1 cellular context compared by ENCODE assay signal in genomic region chr7:108569381-108570145, GRCh38.
TF ChIP-seq lines count a peak whose summit lies in the region.

TSS of gene DNAJB9 (plus strand) at chr7:108569874. CDS start at chr7:108571727, 1,853 bp downstream.
TSS of gene THAP5 (minus strand) at chr7:108569706. CDS start at chr7:108569569, 137 bp downstream.

TF ChIP-seq in HepG2, 621 proteins besides CTCF, POLR2A, EP300 and RAD21 (continued from another document and continues in another):
- no peak for TF ChIP-seq NR1H2 (CRISPR knock-in tag; IDR thresholded peaks at IDR 0.05; ENCODE audit: borderline replicate concordance, low read depth)
- TF ChIP-seq, protein P1, sequence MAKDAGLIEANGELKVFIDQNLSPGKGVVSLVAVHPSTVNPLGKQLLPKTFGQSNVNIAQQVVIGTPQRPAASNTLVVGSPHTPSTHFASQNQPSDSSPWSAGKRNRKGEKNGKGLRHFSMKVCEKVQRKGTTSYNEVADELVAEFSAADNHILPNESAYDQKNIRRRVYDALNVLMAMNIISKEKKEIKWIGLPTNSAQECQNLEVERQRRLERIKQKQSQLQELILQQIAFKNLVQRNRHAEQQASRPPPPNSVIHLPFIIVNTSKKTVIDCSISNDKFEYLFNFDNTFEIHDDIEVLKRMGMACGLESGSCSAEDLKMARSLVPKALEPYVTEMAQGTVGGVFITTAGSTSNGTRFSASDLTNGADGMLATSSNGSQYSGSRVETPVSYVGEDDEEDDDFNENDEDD (CRISPR knock-in tag; IDR thresholded peaks at IDR 0.05; ENCODE audit: borderline replicate concordance): peak; percentile 90
- peak; percentile 60; the same call in 1 of the 2 replicates for TF ChIP-seq HOXA5 (CRISPR knock-in tag; IDR thresholded peaks at IDR 0.05)
- TF ChIP-seq, protein P2, sequence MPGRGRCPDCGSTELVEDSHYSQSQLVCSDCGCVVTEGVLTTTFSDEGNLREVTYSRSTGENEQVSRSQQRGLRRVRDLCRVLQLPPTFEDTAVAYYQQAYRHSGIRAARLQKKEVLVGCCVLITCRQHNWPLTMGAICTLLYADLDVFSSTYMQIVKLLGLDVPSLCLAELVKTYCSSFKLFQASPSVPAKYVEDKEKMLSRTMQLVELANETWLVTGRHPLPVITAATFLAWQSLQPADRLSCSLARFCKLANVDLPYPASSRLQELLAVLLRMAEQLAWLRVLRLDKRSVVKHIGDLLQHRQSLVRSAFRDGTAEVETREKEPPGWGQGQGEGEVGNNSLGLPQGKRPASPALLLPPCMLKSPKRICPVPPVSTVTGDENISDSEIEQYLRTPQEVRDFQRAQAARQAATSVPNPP (CRISPR knock-in tag; IDR thresholded peaks at IDR 0.05): peak; percentile 91
- TF ChIP-seq KDM1A (CRISPR knock-in tag; IDR thresholded peaks at IDR 0.05): peak; percentile 43; the same call in 1 of the 2 replicates
- TF ChIP-seq RFX5 (IDR thresholded peaks at IDR 0.05; ENCODE audit: low read depth, low read length): no peak
- TF ChIP-seq DMTF1 (CRISPR knock-in tag; IDR thresholded peaks at IDR 0.05): 0 out of 2 replicates have a peak, but pooled peaks have one; percentile 27
- 0 out of 2 replicates have a peak, but pooled peaks have one; percentile 38 for TF ChIP-seq HNRNPUL1 (IDR thresholded peaks at IDR 0.05; ENCODE audit: low read depth, low read length)
- TF ChIP-seq BCL6 (CRISPR knock-in tag; IDR thresholded peaks at IDR 0.05): peak; percentile 24
- peak; percentile 87 for TF ChIP-seq ZSCAN31 (CRISPR knock-in tag; IDR thresholded peaks at IDR 0.05; ENCODE audit: low read depth)
- peak; percentile 76; the same call in 1 of the 2 replicates for TF ChIP-seq ZNF703 (CRISPR knock-in tag; IDR thresholded peaks at IDR 0.05; ENCODE audit: borderline replicate concordance)
- TF ChIP-seq SP2 (CRISPR knock-in tag; IDR thresholded peaks at IDR 0.05): peak; percentile 83
- 0 out of 2 replicates have a peak, but pooled peaks have one; percentile 67 for TF ChIP-seq ZFP41 (CRISPR knock-in tag; IDR thresholded peaks at IDR 0.05; ENCODE audit: borderline replicate concordance)
- TF ChIP-seq ZNF124 (CRISPR knock-in tag; IDR thresholded peaks at IDR 0.05): peak; percentile 57; the same call in 1 of the 2 replicates
- peak; percentile 86; the same call in 1 of the 2 replicates for TF ChIP-seq ZNF337 (CRISPR knock-in tag; IDR thresholded peaks at IDR 0.05; ENCODE audit: borderline replicate concordance, low read depth)
- TF ChIP-seq ZNF776 (CRISPR knock-in tag; IDR thresholded peaks at IDR 0.05): no peak; the same call in 1 of the 2 replicates
- peak; percentile 98 for TF ChIP-seq ZNF501 (CRISPR knock-in tag; IDR thresholded peaks at IDR 0.05)
- peak; percentile 94 for TF ChIP-seq ZNF136 (CRISPR knock-in tag; IDR thresholded peaks at IDR 0.05; ENCODE audit: low read depth)
- no peak for TF ChIP-seq DNMT1 (CRISPR knock-in tag; IDR thresholded peaks at IDR 0.05)
- TF ChIP-seq ZNF407 (CRISPR knock-in tag; IDR thresholded peaks at IDR 0.05; ENCODE audit: not compliant biosample characterization): peak; percentile 87
- no peak for TF ChIP-seq ZEB1 (IDR thresholded peaks at IDR 0.05; ENCODE audit: insufficient replicate concordance, low read depth)
- peak; percentile 90 for TF ChIP-seq THAP11 (CRISPR knock-in tag; IDR thresholded peaks at IDR 0.05)
- peak; percentile 58; the same call in 1 of the 2 replicates for TF ChIP-seq THRA (CRISPR knock-in tag; IDR thresholded peaks at IDR 0.05; ENCODE audit: borderline replicate concordance)
- peak; percentile 36; the same call in 1 of the 2 replicates for TF ChIP-seq ZNF333 (CRISPR knock-in tag; IDR thresholded peaks at IDR 0.05; ENCODE audit: borderline replicate concordance)
- no peak for TF ChIP-seq ATRX (CRISPR knock-in tag; IDR thresholded peaks at IDR 0.05; ENCODE audit: borderline replicate concordance)
- TF ChIP-seq SMAD1 (CRISPR knock-in tag; IDR thresholded peaks at IDR 0.05; ENCODE audit: borderline replicate concordance, low read depth): no peak
- peak; percentile 89; the same call in 1 of the 2 replicates for TF ChIP-seq ZIK1 (CRISPR knock-in tag; IDR thresholded peaks at IDR 0.05; ENCODE audit: borderline replicate concordance, low read depth)
- TF ChIP-seq TRIM24 (CRISPR knock-in tag; IDR thresholded peaks at IDR 0.05): no peak
- TF ChIP-seq TBP (CRISPR knock-in tag; IDR thresholded peaks at IDR 0.05): no peak
- peak; percentile 56; the same call in 1 of the 2 replicates for TF ChIP-seq CEBPB (IDR thresholded peaks at IDR 0.05; ENCODE audit: borderline replicate concordance, low read depth, low read length)
- TF ChIP-seq HES4 (CRISPR knock-in tag; IDR thresholded peaks at IDR 0.05; ENCODE audit: borderline replicate concordance): peak; percentile 60; the same call in 1 of the 2 replicates
- TF ChIP-seq ZC3H4 (CRISPR knock-in tag; IDR thresholded peaks at IDR 0.05; ENCODE audit: borderline replicate concordance): no peak
- peak; percentile 94; the same call in 1 of the 2 replicates for TF ChIP-seq KLF6 (CRISPR knock-in tag; IDR thresholded peaks at IDR 0.05)
- TF ChIP-seq MAFK (conservative IDR thresholded peaks at IDR 0.05 in 1 of 2, IDR thresholded peaks at IDR 0.05 in 1 of 2; ENCODE audit: low read length in 2 of 2): no peak
- TF ChIP-seq ZNF431 (CRISPR knock-in tag; IDR thresholded peaks at IDR 0.05; ENCODE audit: borderline replicate concordance, low read depth): no peak
- no peak for TF ChIP-seq NCOA5 (CRISPR knock-in tag; IDR thresholded peaks at IDR 0.05)
- TF ChIP-seq, protein P3, sequence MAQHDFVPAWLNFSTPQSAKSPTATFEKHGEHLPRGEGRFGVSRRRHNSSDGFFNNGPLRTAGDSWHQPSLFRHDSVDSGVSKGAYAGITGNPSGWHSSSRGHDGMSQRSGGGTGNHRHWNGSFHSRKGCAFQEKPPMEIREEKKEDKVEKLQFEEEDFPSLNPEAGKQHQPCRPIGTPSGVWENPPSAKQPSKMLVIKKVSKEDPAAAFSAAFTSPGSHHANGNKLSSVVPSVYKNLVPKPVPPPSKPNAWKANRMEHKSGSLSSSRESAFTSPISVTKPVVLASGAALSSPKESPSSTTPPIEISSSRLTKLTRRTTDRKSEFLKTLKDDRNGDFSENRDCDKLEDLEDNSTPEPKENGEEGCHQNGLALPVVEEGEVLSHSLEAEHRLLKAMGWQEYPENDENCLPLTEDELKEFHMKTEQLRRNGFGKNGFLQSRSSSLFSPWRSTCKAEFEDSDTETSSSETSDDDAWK (CRISPR knock-in tag; IDR thresholded peaks at IDR 0.05): no peak
- TF ChIP-seq POLR2G (IDR thresholded peaks at IDR 0.05; ENCODE audit: low read depth, low read length): peak; percentile 93
- TF ChIP-seq ZNF225 (CRISPR knock-in tag; IDR thresholded peaks at IDR 0.05): no peak; the same call in 1 of the 2 replicates
- TF ChIP-seq GTF2F1 (IDR thresholded peaks at IDR 0.05; ENCODE audit: low read length): peak; percentile 67; the same call in 1 of the 2 replicates
- TF ChIP-seq ZKSCAN5 (CRISPR knock-in tag; IDR thresholded peaks at IDR 0.05): 0 out of 2 replicates have a peak, but pooled peaks have one; percentile 20
- TF ChIP-seq GZF1 (CRISPR knock-in tag; IDR thresholded peaks at IDR 0.05): peak; percentile 89
- TF ChIP-seq ZNF329 (CRISPR knock-in tag; IDR thresholded peaks at IDR 0.05; ENCODE audit: low read depth): peak; percentile 76; the same call in 1 of the 2 replicates
- peak; percentile 31 for TF ChIP-seq JARID2 (CRISPR knock-in tag; IDR thresholded peaks at IDR 0.05; ENCODE audit: insufficient replicate concordance)
- TF ChIP-seq, protein P4, sequence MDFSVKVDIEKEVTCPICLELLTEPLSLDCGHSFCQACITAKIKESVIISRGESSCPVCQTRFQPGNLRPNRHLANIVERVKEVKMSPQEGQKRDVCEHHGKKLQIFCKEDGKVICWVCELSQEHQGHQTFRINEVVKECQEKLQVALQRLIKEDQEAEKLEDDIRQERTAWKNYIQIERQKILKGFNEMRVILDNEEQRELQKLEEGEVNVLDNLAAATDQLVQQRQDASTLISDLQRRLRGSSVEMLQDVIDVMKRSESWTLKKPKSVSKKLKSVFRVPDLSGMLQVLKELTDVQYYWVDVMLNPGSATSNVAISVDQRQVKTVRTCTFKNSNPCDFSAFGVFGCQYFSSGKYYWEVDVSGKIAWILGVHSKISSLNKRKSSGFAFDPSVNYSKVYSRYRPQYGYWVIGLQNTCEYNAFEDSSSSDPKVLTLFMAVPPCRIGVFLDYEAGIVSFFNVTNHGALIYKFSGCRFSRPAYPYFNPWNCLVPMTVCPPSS (IDR thresholded peaks at IDR 0.05): no peak
